Comparison of ENCODE assay signal across 16 cellular contexts in the genomic region with DNA sequence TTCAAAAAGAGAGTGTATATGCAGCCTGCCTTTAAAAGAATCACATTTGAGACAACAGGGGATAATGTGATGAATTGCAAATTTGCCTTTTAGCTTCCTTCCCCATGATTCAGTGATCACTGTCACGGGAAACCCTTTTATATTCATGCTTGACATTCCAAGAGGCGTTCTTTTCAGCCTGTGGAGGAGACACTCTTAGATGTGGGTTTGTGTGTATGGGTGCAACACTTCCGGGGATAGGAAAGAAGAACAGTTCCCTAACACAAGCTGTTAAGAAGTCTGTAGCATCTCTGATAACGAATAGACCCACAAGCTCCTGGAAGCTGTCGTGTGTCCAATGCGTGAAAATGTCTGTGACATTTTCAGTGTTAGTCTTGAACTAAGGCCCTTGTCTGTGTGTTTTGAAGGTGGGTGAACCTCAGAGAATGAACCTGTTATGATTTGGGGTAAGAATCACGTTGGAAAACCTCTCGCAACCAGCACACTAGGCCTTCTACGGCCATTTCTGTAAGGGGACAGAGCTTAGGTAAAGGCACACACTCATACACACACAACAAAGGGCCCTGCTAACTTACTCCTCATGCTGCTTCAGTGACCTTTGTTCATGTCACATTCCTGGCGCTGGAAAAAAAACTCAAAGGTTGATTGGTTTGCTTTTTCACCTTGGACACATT.
DNase-seq lines count a peak whose midpoint lies in the region; ATAC-seq and TF ChIP-seq lines count a peak whose summit lies in the region.
"Had no signal": no experiment of that assay in that cellular context is flagged by ENCODE, and none has a peak within 500 bp of the region (broad histone marks: within the 10 kb centered on the region; RNA-seq: fewer than 3 reads in every experiment).

No MANE protein-coding gene starts in this region.

- H3K4me1 ChIP-seq in HUES48 (ENCODE audit: control insufficient read depth, insufficient read depth, low read length) (peaks cover 46% of the 10 kb centered on the region), smooth muscle cell (ENCODE audit: low read depth) (peaks cover 37% of the 10 kb centered on the region), breast epithelium (no peaks in the 10 kb centered on the region)
- H3K4me1 ChIP-seq: prostate gland, suprapubic skin had no signal

- H3K9me3 ChIP-seq in HUES48 (ENCODE audit: control insufficient read depth, insufficient read depth, low read length) (no peaks in the 10 kb centered on the region), smooth muscle cell (replicated peaks; ENCODE audit: low read depth) (no peaks in the 10 kb centered on the region), breast epithelium (no peaks in the 10 kb centered on the region)
- H3K9me3 ChIP-seq: prostate gland, suprapubic skin had no signal

- H3K36me3 ChIP-seq in HUES48 (ENCODE audit: control insufficient read depth, insufficient read depth, low read length) = no peaks in the 10 kb centered on the region
- H3K36me3 ChIP-seq in brain microvascular endothelial cell (replicated peaks) = no peaks in the 10 kb centered on the region
- no peaks in the 10 kb centered on the region for H3K36me3 ChIP-seq in smooth muscle cell (ENCODE audit: low read depth)
- no peaks in the 10 kb centered on the region for H3K36me3 ChIP-seq in breast epithelium
- H3K36me3 ChIP-seq: prostate gland, WERI-Rb-1 had no signal

- no peak overlapping the region for H3K4me3 ChIP-seq in HUES48 (ENCODE audit: low read depth, low read length)
- H3K4me3 ChIP-seq in brain microvascular endothelial cell (ENCODE audit: low read depth, low read length) = no peak overlapping the region
- H3K4me3 ChIP-seq in smooth muscle cell = no peak overlapping the region
- no peak overlapping the region for H3K4me3 ChIP-seq in breast epithelium
- H3K4me3 ChIP-seq: prostate gland, suprapubic skin had no signal

- peak overlapping the region; percentile 97 for H3K27ac ChIP-seq in HUES48 (ENCODE audit: low read depth, low read length)
- H3K27ac ChIP-seq in brain microvascular endothelial cell = no peak overlapping the region
- H3K27ac ChIP-seq in smooth muscle cell (ENCODE audit: low read depth) = peak overlapping the region; percentile 64
- no peak overlapping the region for H3K27ac ChIP-seq in breast epithelium
- H3K27ac ChIP-seq: prostate gland, suprapubic skin, WERI-Rb-1 had no signal

- H4K20me1 ChIP-seq in smooth muscle cell (ENCODE audit: low read depth) = no peaks in the 10 kb centered on the region

- no peaks in the 10 kb centered on the region for H3K27me3 ChIP-seq in HUES48 (ENCODE audit: control insufficient read depth, insufficient read depth, low read length)
- no peaks in the 10 kb centered on the region for H3K27me3 ChIP-seq in brain microvascular endothelial cell (replicated peaks)
- no peaks in the 10 kb centered on the region for H3K27me3 ChIP-seq in smooth muscle cell (ENCODE audit: low read depth)
- no peaks in the 10 kb centered on the region for H3K27me3 ChIP-seq in breast epithelium
- H3K27me3 ChIP-seq: suprapubic skin had no signal

- no peaks in the 10 kb centered on the region for H3K79me2 ChIP-seq in smooth muscle cell (ENCODE audit: low read depth)

- TF ChIP-seq POLR2A in breast epithelium (IDR thresholded peaks at IDR 0.05) = no peak

- H2AFZ ChIP-seq in smooth muscle cell (ENCODE audit: low read depth) = no peak overlapping the region

- ATAC-seq in HG02623 (IDR thresholded peaks at IDR 0.05; ENCODE audit: unreplicated experiment) = no peak
- ATAC-seq in HG02885 (IDR thresholded peaks at IDR 0.05; ENCODE audit: poor library complexity, unreplicated experiment) = no peak

- H3F3A ChIP-seq in smooth muscle cell (ENCODE audit: low read depth) = no peaks in the 10 kb centered on the region

- DNase-seq in brain microvascular endothelial cell (peak; percentile 16), left kidney (ENCODE audit: low read depth, low spot score) (peak; percentile 69), smooth muscle cell (lab: John Stamatoyannopoulos, UW; ENCODE audit: unreplicated experiment) (no peak), breast epithelium (ENCODE audit: low spot score in 2 of 2) (no peak), NCI-H524 (lab: John Stamatoyannopoulos, UW) (no peak)
- DNase-seq: activated T-cell treated with anti-CD3 and anti-CD28 coated beads, Interleukin-2, amount 50 U/mL, for 1 hour; DMS53; MV-4-11; NCI-H446; Right ventricle myocardium superior; WERI-Rb-1 had no signal

- intact Hi-C loops in breast epithelium (cut with DNase I; ENCODE audit: low total_unique reads) = no loop called here

- H3K9ac ChIP-seq in HUES48 (ENCODE audit: low read depth, low read length) = peak overlapping the region; percentile 63
- no peak overlapping the region for H3K9ac ChIP-seq in smooth muscle cell (ENCODE audit: low read depth)

- 20% methylated on average over 10 of the region's 10 CpGs for WGBS in smooth muscle cell (ENCODE audit: low lambda C conversion rate)

- TF ChIP-seq CTCF in brain microvascular endothelial cell (IDR thresholded peaks at IDR 0.05; ENCODE audit: low read depth, low read length, missing control alignments) (no peak), smooth muscle cell (IDR thresholded peaks at IDR 0.05; ENCODE audit: borderline replicate concordance, insufficient read depth, poor library complexity, severe bottlenecking) (no peak), breast epithelium (IDR thresholded peaks at IDR 0.05) (no peak)

- peak overlapping the region; percentile 50 for H3K4me2 ChIP-seq in smooth muscle cell

- in situ Hi-C loops in brain microvascular endothelial cell (cut with HindIII; ENCODE audit: low pct_ligation_motif_present, low sequenced_read_pairs) = no loop called here

Comparison
In these comparisons a context has a peak if more than half of its experiments do, and no peak if none do; other contexts are left out.
1. H3K27ac ChIP-seq: peak in HUES48 (single experiment) and smooth muscle cell (single experiment); none in brain microvascular endothelial cell (single experiment) and breast epithelium (0 of 2).
2. DNase-seq: peak in brain microvascular endothelial cell (single experiment) and left kidney (single experiment); none in smooth muscle cell (single experiment), breast epithelium (0 of 2) and NCI-H524 (0 of 2).